Comparison of ENCODE assay signal across 23 cellular contexts in the genomic region with DNA sequence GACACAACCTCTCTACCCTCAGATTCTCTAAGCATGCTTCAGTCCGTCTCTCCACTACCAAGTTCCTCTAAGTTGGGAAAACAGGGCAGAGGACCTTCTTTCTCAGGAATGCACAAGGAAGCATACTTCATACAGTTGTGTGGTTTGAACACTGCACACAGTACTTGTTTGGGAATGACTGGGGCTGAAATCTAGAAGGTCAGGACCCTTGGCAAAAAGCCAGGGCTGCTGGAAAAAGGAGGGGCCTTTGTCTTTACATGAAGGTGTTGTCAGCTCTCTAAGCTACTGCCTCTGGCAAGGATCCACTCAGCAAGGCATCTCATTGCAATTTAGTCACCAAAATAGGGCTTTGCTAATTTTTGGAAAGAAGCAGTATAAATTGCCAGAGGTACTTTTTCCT. TPM values are rescaled to one million over a fixed set of nuclear protein-coding genes. Genes with fewer than 3 reads are reported as not detected.
A peak's percentile ranks its signal among the peaks of the same experiment; 100 is the strongest.
DNase-seq lines count a peak whose midpoint lies in the region; ATAC-seq and TF ChIP-seq lines count a peak whose summit lies in the region.
"Had no signal": no experiment of that assay in that cellular context is flagged by ENCODE, and none has a peak within 500 bp of the region (broad histone marks: within the 10 kb centered on the region; RNA-seq: fewer than 3 reads in every experiment).

No MANE protein-coding gene starts in this region.

- no peak overlapping the region for H2BK15ac ChIP-seq in mesendoderm (replicated peaks; ENCODE audit: low read depth)

- DNase-seq in DMS53 (lab: John Stamatoyannopoulos, UW) (peak; percentile 12), DMS53 treated with DMSO at 0.1 percent for 48 hours (lab: John Stamatoyannopoulos, UW; ENCODE audit: unreplicated experiment) (no peak), HT1080 (ENCODE audit: low read depth) (peak; percentile 29), amniotic epithelial cell (ENCODE audit: low read depth) (peak; percentile 7), mesendoderm (peak; percentile 27), omental fat pad (ENCODE audit: low spot score) (no peak), mucosa of descending colon (no peak)
- DNase-seq: 8988T; activated CD4-positive, alpha-beta T cell treated with anti-CD3 and anti-CD28 coated beads for 48 hours; activated CD8-positive, alpha-beta memory T cell treated with anti-CD3 and anti-CD28 coated beads, Interleukin-2, amount 50 U/mL, for 4 hours; activated effector memory CD4-positive, alpha-beta T cell treated with anti-CD3 and anti-CD28 coated beads, Interleukin-2, amount 50 U/mL, for 16 hours; H7; heart right ventricle; natural killer cell; NCI-H187 treated with DMSO at 0.1 percent for 48 hours; NK-92 treated with Interleukin-12 subunit alpha and Interleukin-12 subunit beta, amount 100 ng/mL, for 24 hours; posterior cingulate gyrus; RPMI8226; spleen had no signal

- intact Hi-C loops in mucosa of descending colon (cut with DNase I, micrococcal nuclease) = no loop called here

- ATAC-seq in omental fat pad (ENCODE audit: low FRiP score) (no peak), mucosa of descending colon (no peak), GM18502 (IDR thresholded peaks at IDR 0.05; ENCODE audit: poor library complexity, unreplicated experiment) (no peak)
- ATAC-seq: heart right ventricle, natural killer cell had no signal

- H3K18ac ChIP-seq in mesendoderm (ENCODE audit: low read length) = no peak overlapping the region

- H3K9ac ChIP-seq in mesendoderm (ENCODE audit: low read length) = no peak overlapping the region

- no peaks in the 10 kb centered on the region for H3K79me1 ChIP-seq in mesendoderm (ENCODE audit: low read length)

- H3K23ac ChIP-seq in mesendoderm (ENCODE audit: low read length) = no peak overlapping the region

- H2BK120ac ChIP-seq in mesendoderm (ENCODE audit: low read depth, low read length) = no peak overlapping the region

- H3K4me1 ChIP-seq in mesendoderm (ENCODE audit: control insufficient read depth, low read depth, low read length) (no peaks in the 10 kb centered on the region), mucosa of descending colon (ENCODE audit: low read depth) (no peaks in the 10 kb centered on the region)
- H3K4me1 ChIP-seq: heart right ventricle, spleen, suprapubic skin had no signal

- no peak overlapping the region for H2AK5ac ChIP-seq in mesendoderm (ENCODE audit: low read length)

- H3K4me3 ChIP-seq in mesendoderm (ENCODE audit: low read length) (no peak overlapping the region), mucosa of descending colon (no peak overlapping the region)
- H3K4me3 ChIP-seq: heart right ventricle, spleen, suprapubic skin had no signal

- H3K36me3 ChIP-seq in mesendoderm (ENCODE audit: control insufficient read depth, insufficient read depth, low read length) (no peaks in the 10 kb centered on the region), mucosa of descending colon (ENCODE audit: low read depth) (no peaks in the 10 kb centered on the region)
- H3K36me3 ChIP-seq: heart right ventricle, spleen, suprapubic skin had no signal

- no peak overlapping the region for H3K4me2 ChIP-seq in mesendoderm (ENCODE audit: low read length)

- H3K9me3 ChIP-seq in mucosa of descending colon = no peaks in the 10 kb centered on the region
- H3K9me3 ChIP-seq: heart right ventricle, spleen, suprapubic skin had no signal

- no peak overlapping the region for H4K8ac ChIP-seq in mesendoderm (ENCODE audit: low read depth, low read length)

- TF ChIP-seq CTCF in omental fat pad (IDR thresholded peaks at IDR 0.05) = no peak
- no peak for TF ChIP-seq CTCF in mucosa of descending colon (IDR thresholded peaks at IDR 0.05)

- no CpG with 5 or more reads among the region's 1 CpG for WGBS in mesendoderm (ENCODE audit: extremely low coverage, insufficient coverage, low lambda C conversion rate)

- H2BK5ac ChIP-seq in mesendoderm (ENCODE audit: low read length) = no peak overlapping the region

- H3K56ac ChIP-seq in mesendoderm (ENCODE audit: low read length) = no peak overlapping the region

- H4K5ac ChIP-seq in mesendoderm (ENCODE audit: low read length) = no peak overlapping the region

- H3K4ac ChIP-seq in mesendoderm (ENCODE audit: low read depth, low read length) = no peak overlapping the region

- H3K27ac ChIP-seq in mesendoderm (ENCODE audit: low read depth, low read length) = no peak overlapping the region
- H3K27ac ChIP-seq: heart right ventricle, spleen, suprapubic skin had no signal

- no peaks in the 10 kb centered on the region for H3K27me3 ChIP-seq in mesendoderm (ENCODE audit: insufficient read depth, low read length, poor library complexity)
- H3K27me3 ChIP-seq: heart right ventricle, suprapubic skin had no signal

- no peaks in the 10 kb centered on the region for H3K79me2 ChIP-seq in mesendoderm (ENCODE audit: control insufficient read depth, insufficient read depth, low read length)

RNA-seq across cellular contexts. Expression of a gene that starts 20.7 kb away (rescaled TPM):
- total RNA-seq in HT1080 (2014; rRNA removed; shearing (Covaris generic)) = 0.16 and 0.23 TPM in 2 replicates
- 1.0 and 1.2 TPM in 2 replicates for polyA plus RNA-seq in HT1080 (2015; cell fraction: cytosol; rRNA removed)
- polyA plus RNA-seq in HT1080 (2015; cell fraction: nucleus; rRNA removed) = 0.26 and 0.74 TPM in 2 replicates
- 11.1 TPM for polyA plus RNA-seq in mesendoderm (2013, experiment 1 of 2)
- 11.3 TPM for polyA plus RNA-seq in mesendoderm (2013, experiment 2 of 2)
- total RNA-seq in omental fat pad = 1 to 10 TPM in 3 of 4 donors, under 1 TPM in 1; 0.24 to 3.2 (median 1.5) TPM
- total RNA-seq in mucosa of descending colon = 1 to 10 TPM in 2 of 3 donors, under 1 TPM in 1; 0.58 to 2.9 (median 1.5) TPM
- total RNA-seq: M059J had no signal
- polyA plus RNA-seq: BJ had no signal

Comparison
In these comparisons a context has a peak if more than half of its experiments do, and no peak if none do; other contexts are left out.
1. DNase-seq: peak in DMS53 (single experiment), HT1080 (single experiment), amniotic epithelial cell (single experiment) and mesendoderm (single experiment); none in DMS53 treated with DMSO at 0.1 percent for 48 hours (single experiment), omental fat pad (single experiment) and mucosa of descending colon (0 of 3).